Comparison of ENCODE assay signal across 15 cellular contexts in genomic region chr12:24560192-24560591, GRCh38.
A peak's percentile ranks its signal among the peaks of the same experiment; 100 is the strongest.
DNase-seq lines count a peak whose midpoint lies in the region; ATAC-seq, FAIRE-seq and TF ChIP-seq lines count a peak whose summit lies in the region.
"Had no signal": no experiment of that assay in that cellular context is flagged by ENCODE, and none has a peak within 500 bp of the region (broad histone marks: within the 10 kb centered on the region; RNA-seq: fewer than 3 reads in every experiment).

No MANE protein-coding gene starts in this region.

- no peak for FAIRE-seq in astrocyte (lab: Jason Lieb, UNC)
- FAIRE-seq: endothelial cell of umbilical vein, GM12878 had no signal

- POLR2A ChIA-PET in IMR-90 (lab: Charles Lee; ENCODE audit: unreplicated experiment), result no interaction called here

- no peak overlapping the region for H2AK9ac ChIP-seq in IMR-90 (replicated peaks; ENCODE audit: low read depth, low read length, poor library complexity)

- H3K79me1 ChIP-seq in IMR-90 (ENCODE audit: low read depth in 1 of 2, low read length in 2 of 2), result peaks cover 16 to 35% of the 10 kb centered on the region in 2 experiments

- H3K4me3 ChIP-seq in IMR-90 (ENCODE audit: insufficient read depth, low read depth, low read length) (no peak overlapping the region), astrocyte (ENCODE audit: insufficient read depth, low read depth, low read length) (no peak overlapping the region), stomach (peak overlapping the region in 3 of 4 donors; percentile 80 to 90 (median 89)), brain microvascular endothelial cell (ENCODE audit: low read depth, low read length) (no peak overlapping the region)
- H3K4me3 ChIP-seq: GM12878 had no signal

- H4K20me1 ChIP-seq in IMR-90 (ENCODE audit: insufficient read depth, low read length) (peaks cover 5% of the 10 kb centered on the region; the same call in 1 of the 2 replicates), astrocyte (ENCODE audit: insufficient read depth, low read length) (no peaks in the 10 kb centered on the region)

- no peak overlapping the region; the same call in 1 of the 2 replicates for H3K14ac ChIP-seq in IMR-90 (replicated peaks; ENCODE audit: low read depth, low read length)

- peak overlapping the region; percentile 16 to 85; a peak in 2 of 4 replicates for H4K8ac ChIP-seq in IMR-90 (ENCODE audit: low read depth in 2 of 2, low read length in 2 of 2)

- H3K9me3 ChIP-seq in IMR-90 (ENCODE audit: control insufficient read depth, insufficient read depth, low read length), result no peaks in the 10 kb centered on the region
- no peaks in the 10 kb centered on the region for H3K9me3 ChIP-seq in astrocyte (ENCODE audit: insufficient read depth, low read depth, low read length)
- no peaks in the 10 kb centered on the region for H3K9me3 ChIP-seq in stomach
- H3K9me3 ChIP-seq: BE2C had no signal

- peaks cover 1% of the 10 kb centered on the region for H3K4me1 Mint-ChIP-seq in astrocyte (ENCODE audit: low read depth, unreplicated experiment)

- peak; percentile 35 for DNase-seq in IMR-90
- DNase-seq in astrocyte (ENCODE audit: low read depth), result no peak
- peak; percentile 35 for DNase-seq in iris pigment epithelial cell (ENCODE audit: low read depth)
- DNase-seq in stomach, result no peak
- no peak for DNase-seq in NOMO-1 (lab: John Stamatoyannopoulos, UW; ENCODE audit: unreplicated experiment in 2 of 2)
- DNase-seq in DMS114 treated with DMSO at 0.1 percent for 48 hours (lab: John Stamatoyannopoulos, UW; ENCODE audit: unreplicated experiment), result no peak
- no peak for DNase-seq in brain microvascular endothelial cell
- DNase-seq: BE2C, EL, NCI-H1436 treated with DMSO at 0.1 percent for 48 hours, RPMI8226 had no signal

- peak overlapping the region; percentile 73; the same call in 1 of the 2 replicates for H2BK120ac ChIP-seq in IMR-90 (ENCODE audit: low read depth, low read length)

- no peak overlapping the region for H2BK20ac ChIP-seq in IMR-90 (ENCODE audit: low read depth, low read length)

- H4K5ac ChIP-seq in IMR-90 (ENCODE audit: low read depth, low read length), result no peak overlapping the region

- peak overlapping the region; percentile 99 for H3K4me2 ChIP-seq in IMR-90 (ENCODE audit: low read depth, low read length)
- H3K4me2 ChIP-seq in astrocyte (ENCODE audit: low read length), result peak overlapping the region; percentile 95

- no peak for TF ChIP-seq RAD21 in IMR-90 (IDR thresholded peaks at IDR 0.05; ENCODE audit: low read length)

- CTCF ChIA-PET in IMR-90 (lab: Yijun Ruan, JAX), result no interaction called here

- dilution Hi-C loops in IMR-90 (cut with HindIII; ENCODE audit: low sequenced_read_pairs, unreplicated experiment), result no loop called here

- no peaks in the 10 kb centered on the region for H3K9me3 Mint-ChIP-seq in astrocyte (ENCODE audit: unreplicated experiment)
- H3K9me3 Mint-ChIP-seq: IgD-negative memory B cell had no signal

- no peak overlapping the region for H3K4me3 Mint-ChIP-seq in astrocyte (ENCODE audit: unreplicated experiment)

- H4K91ac ChIP-seq in IMR-90 (ENCODE audit: insufficient read depth, low read depth, low read length), result no peak overlapping the region

- no peak overlapping the region for H2AK5ac ChIP-seq in IMR-90 (ENCODE audit: low read depth, low read length)

- ATAC-seq in IMR-90 (ENCODE audit: low read depth), result no peak
- ATAC-seq in HG03039 (IDR thresholded peaks at IDR 0.05; ENCODE audit: unreplicated experiment), result no peak
- ATAC-seq: GM12878 had no signal

- no peak overlapping the region; the same call in 2 of the 3 replicates for H2BK15ac ChIP-seq in IMR-90 (ENCODE audit: low read depth, low read length)

- H3K27me3 Mint-ChIP-seq in astrocyte (ENCODE audit: low read depth, unreplicated experiment), result peaks cover 10% of the 10 kb centered on the region

- no peak overlapping the region for H3K18ac ChIP-seq in IMR-90 (ENCODE audit: low read depth, low read length)

- TSS peak; percentile 17 for BruUV-seq in IMR-90 (replicated peaks; lab: Mats Ljungman, UMichigan)

- H3K79me2 ChIP-seq in astrocyte (ENCODE audit: insufficient read depth, low read length), result no peaks in the 10 kb centered on the region

- H3K36me3 Mint-ChIP-seq in astrocyte (ENCODE audit: low read depth, unreplicated experiment), result no peaks in the 10 kb centered on the region

- H3K27ac Mint-ChIP-seq in astrocyte (ENCODE audit: unreplicated experiment), result no peak overlapping the region

- no peak overlapping the region for H2AFZ ChIP-seq in IMR-90 (replicated peaks; ENCODE audit: low read length, poor library complexity)
- no peak overlapping the region for H2AFZ ChIP-seq in astrocyte (ENCODE audit: low read depth, low read length)

- no peak for TF ChIP-seq CTCF in IMR-90 (conservative IDR thresholded peaks at IDR 0.05; ENCODE audit: low read depth, low read length)
- no peak for TF ChIP-seq CTCF in astrocyte (IDR thresholded peaks at IDR 0.05; ENCODE audit: insufficient read depth, low read depth, low read length)
- TF ChIP-seq CTCF in stomach (IDR thresholded peaks at IDR 0.05), result no peak
- no peak for TF ChIP-seq CTCF in brain microvascular endothelial cell (IDR thresholded peaks at IDR 0.05; ENCODE audit: low read depth, low read length, missing control alignments)

- H3K56ac ChIP-seq in IMR-90 (ENCODE audit: extremely low read depth, insufficient read depth, low read length), result peak overlapping the region; percentile 10; the same call in 1 of the 2 replicates

- H3K27ac ChIP-seq in IMR-90 (ENCODE audit: insufficient read depth, low read length), result peak overlapping the region; percentile 94; the same call in 1 of the 2 replicates
- H3K27ac ChIP-seq in astrocyte (ENCODE audit: low read depth, low read length), result no peak overlapping the region
- peak overlapping the region in 4 of 5 donors; percentile 83 to 94 (median 90) for H3K27ac ChIP-seq in stomach
- H3K27ac ChIP-seq in brain microvascular endothelial cell, result no peak overlapping the region

- no peaks in the 10 kb centered on the region for H3K36me3 ChIP-seq in IMR-90 (ENCODE audit: control insufficient read depth, insufficient read depth, low read length)
- H3K36me3 ChIP-seq in astrocyte (ENCODE audit: insufficient read depth, low read length), result no peaks in the 10 kb centered on the region
- no peaks in the 10 kb centered on the region for H3K36me3 ChIP-seq in stomach
- no peaks in the 10 kb centered on the region for H3K36me3 ChIP-seq in brain microvascular endothelial cell (replicated peaks)
- H3K36me3 ChIP-seq: BE2C had no signal

- peak overlapping the region; percentile 80; the same call in 1 of the 2 replicates for H3K23ac ChIP-seq in IMR-90 (ENCODE audit: low read depth, low read length)

- intact Hi-C loops in IMR-90 (cut with micrococcal nuclease) (loop anchor here (2.0 to 10.0 kb wide), 6 partner anchors 167 to 1355 kb away; no protein-coding TSS in a partner anchor), stomach (cut with DNase I; ENCODE audit: low total_unique reads) (no loop called here)

- peak overlapping the region; percentile 82 for H2BK5ac ChIP-seq in IMR-90 (ENCODE audit: low read depth, low read length, poor library complexity, severe bottlenecking)

- in situ Hi-C loops in IMR-90 (cut with MboI; ENCODE audit: low sequenced_read_pairs), result loop anchor here (25.0 kb wide), 1 partner anchor 448 kb away; no protein-coding TSS in a partner anchor
- in situ Hi-C loops in brain microvascular endothelial cell (cut with HindIII; ENCODE audit: low pct_ligation_motif_present, low sequenced_read_pairs), result no loop called here

- H3K4me1 ChIP-seq in IMR-90 (ENCODE audit: control insufficient read depth, insufficient read depth, low read length) (peaks cover 7% of the 10 kb centered on the region; the same call in 1 of the 2 replicates), astrocyte (ENCODE audit: insufficient read depth, low read length) (peaks cover 10% of the 10 kb centered on the region), stomach (peaks cover 0 to 33% (median 26%) of the 10 kb centered on the region in 4 donors)
- H3K4me1 ChIP-seq: BE2C had no signal

- no peak for TF ChIP-seq EP300 in stomach (IDR thresholded peaks at IDR 0.05)

- H3K27me3 ChIP-seq in IMR-90 (ENCODE audit: control insufficient read depth, insufficient read depth, low read length) (no peaks in the 10 kb centered on the region), astrocyte (ENCODE audit: insufficient read depth, low read length) (no peaks in the 10 kb centered on the region), stomach (peaks cover 0 to 22% (median 8%) of the 10 kb centered on the region in 3 donors), brain microvascular endothelial cell (replicated peaks) (no peaks in the 10 kb centered on the region)

- peak overlapping the region; percentile 93; the same call in 1 of the 2 replicates for H3K4ac ChIP-seq in IMR-90 (ENCODE audit: low read depth, low read length)

- H3K9ac ChIP-seq in IMR-90 (ENCODE audit: low read depth, low read length) (peak overlapping the region; percentile 98; the same call in 1 of the 2 replicates), astrocyte (ENCODE audit: low read length) (peak overlapping the region; percentile 84)

- H3K9me1 ChIP-seq in IMR-90 (ENCODE audit: insufficient read depth, low read length), result no peaks in the 10 kb centered on the region

- TF ChIP-seq POLR2A in IMR-90 (IDR thresholded peaks at IDR 0.05; ENCODE audit: low read depth, low read length) (no peak), stomach (IDR thresholded peaks at IDR 0.05) (no peak)

TF ChIP-seq in IMR-90, 13 proteins besides CTCF, POLR2A, EP300 and RAD21 (continues in another document):
- TF ChIP-seq CHD1 (IDR thresholded peaks at IDR 0.05; ENCODE audit: low read depth, low read length), result no peak
- TF ChIP-seq USF2 (IDR thresholded peaks at IDR 0.05; ENCODE audit: low read depth, low read length), result no peak
- no peak for TF ChIP-seq MAFK (IDR thresholded peaks at IDR 0.05; ENCODE audit: low read depth, low read length)
- TF ChIP-seq CEBPB (IDR thresholded peaks at IDR 0.05; ENCODE audit: low read depth, low read length), result peak; percentile 62; the same call in 1 of the 2 replicates
- no peak for TF ChIP-seq RFX5 (IDR thresholded peaks at IDR 0.05; ENCODE audit: low read depth, low read length)

Comparison
In these comparisons a context has a peak if more than half of its experiments do, and no peak if none do; other contexts are left out.
1. DNase-seq: peak in IMR-90 (single experiment) and iris pigment epithelial cell (single experiment); none in astrocyte (single experiment), stomach (single experiment), NOMO-1 (0 of 2), DMS114 treated with DMSO at 0.1 percent for 48 hours (single experiment) and brain microvascular endothelial cell (single experiment).
2. H3K27ac ChIP-seq: peak in IMR-90 (single experiment) and stomach (4 of 5); none in astrocyte (single experiment) and brain microvascular endothelial cell (single experiment).
3. H3K4me3 ChIP-seq: peak in stomach (3 of 4); none in IMR-90 (single experiment), astrocyte (single experiment) and brain microvascular endothelial cell (single experiment).